In genomic region chr1:45551684-45552083, GRCh38 we compare ENCODE assay signal across 8 cellular contexts. TPM values are rescaled to one million over a fixed set of nuclear protein-coding genes. Genes with fewer than 3 reads are reported as not detected.
DNase-seq lines count a peak whose midpoint lies in the region; FAIRE-seq and TF ChIP-seq lines count a peak whose summit lies in the region.

No MANE protein-coding gene starts in this region.

- intact Hi-C loops in OCI-LY7 (cut with micrococcal nuclease; ENCODE audit: unreplicated experiment) (loop anchor here (2.0 kb wide), 1 partner anchor 31 kb away; the partner anchor contains the start of gene PRDX1), endothelial cell of umbilical vein (cut with micrococcal nuclease) (loop anchor here (1.0 kb wide), 2 partner anchors 32 to 51 kb away; partner anchors contain the start of genes CCDC163 and MMACHC)

- POLR2A ChIA-PET in CD8-positive, alpha-beta memory T cell (lab: Charles Lee), result interaction anchor here (1.7 kb wide), 3 partner anchors 30 to 52 kb away, joined by 6 to 13 read pairs (median 8); partner anchors contain the start of genes CCDC163, MMACHC, NASP and PRDX1
- POLR2A ChIA-PET in OCI-LY7 (lab: Charles Lee) (interaction anchor here (0.6 to 1.7 kb wide), 11 partner anchors 7 to 51 kb away, joined by 3 to 11 read pairs (median 5); partner anchors contain the start of genes MMACHC, NASP and PRDX1), endothelial cell of umbilical vein (lab: Charles Lee) (interaction anchor here (1.0 to 4.9 kb wide), 3 partner anchors 30 to 33 kb away, joined by 3 to 52 read pairs (median 5); partner anchors contain the start of gene PRDX1)

- peaks cover 3% of the 10 kb centered on the region for H3K36me3 ChIP-seq in CD8-positive, alpha-beta memory T cell (ENCODE audit: insufficient read depth, low read length)
- H3K36me3 ChIP-seq in OCI-LY7 (ENCODE audit: insufficient read depth, low read length) (peaks cover 38% of the 10 kb centered on the region), endothelial cell of umbilical vein (ENCODE audit: control insufficient read depth in 2 of 2, extremely low read depth in 1 of 2, insufficient read depth in 2 of 2, low read length in 2 of 2) (peaks cover 0 to 4% of the 10 kb centered on the region in 2 experiments), neutrophil (peaks cover 5% of the 10 kb centered on the region)

- H3K4me3 ChIP-seq in CD8-positive, alpha-beta memory T cell (ENCODE audit: low read length), result peak overlapping the region; percentile 91
- H3K4me3 ChIP-seq in OCI-LY7 (ENCODE audit: low read depth, low read length, poor library complexity, severe bottlenecking) (peak overlapping the region; percentile 86), endothelial cell of umbilical vein (replicated peaks in 1 of 3; ENCODE audit: insufficient read depth in 1 of 3, low read depth in 1 of 3, low read length in 3 of 3) (peak overlapping the region; percentile 57 to 93 (median 80)), neutrophil (ENCODE audit: low read depth in 1 of 2, low read length in 1 of 2) (peak overlapping the region; percentile 76 to 82)

- H3K27me3 ChIP-seq in CD8-positive, alpha-beta memory T cell (ENCODE audit: insufficient read depth, low read length, poor library complexity, severe bottlenecking), result no peaks in the 10 kb centered on the region
- no peaks in the 10 kb centered on the region for H3K27me3 ChIP-seq in endothelial cell of umbilical vein (ENCODE audit: control insufficient read depth in 2 of 2, insufficient read depth in 2 of 2, low read length in 2 of 2)
- H3K27me3 ChIP-seq in neutrophil, result peaks cover 10% of the 10 kb centered on the region

- no peaks in the 10 kb centered on the region for H3K9me3 ChIP-seq in CD8-positive, alpha-beta memory T cell (ENCODE audit: low read length)
- H3K9me3 ChIP-seq in OCI-LY7 (ENCODE audit: low read length) (no peaks in the 10 kb centered on the region), endothelial cell of umbilical vein (replicated peaks; ENCODE audit: control insufficient read depth, insufficient read depth, low read length) (no peaks in the 10 kb centered on the region), neutrophil (no peaks in the 10 kb centered on the region)

- no peaks in the 10 kb centered on the region for H3K9me3 Mint-ChIP-seq in CD8-positive, alpha-beta memory T cell

- no peaks in the 10 kb centered on the region for H3K9me2 ChIP-seq in OCI-LY7 (ENCODE audit: insufficient read depth, low read length)

- H3K27ac Mint-ChIP-seq in CD8-positive, alpha-beta memory T cell, result peak overlapping the region in 7 of 8 donors; percentile 91 to 99 (median 97)

- peaks cover 22% of the 10 kb centered on the region for H3K79me2 ChIP-seq in OCI-LY7 (ENCODE audit: insufficient read depth, low read depth, low read length)
- H3K79me2 ChIP-seq in endothelial cell of umbilical vein (ENCODE audit: control insufficient read depth, insufficient read depth, low read length), result peaks cover 27% of the 10 kb centered on the region

- peak overlapping the region; percentile 86 for H3K27ac ChIP-seq in CD8-positive, alpha-beta memory T cell (ENCODE audit: low read depth, low read length)
- peak overlapping the region; percentile 46 for H3K27ac ChIP-seq in OCI-LY7 (ENCODE audit: low read depth, low read length, poor library complexity, severe bottlenecking)
- H3K27ac ChIP-seq in endothelial cell of umbilical vein (ENCODE audit: insufficient read depth, low read depth, low read length), result no peak overlapping the region
- peak overlapping the region; percentile 87 for H3K27ac ChIP-seq in neutrophil

- H3K4me1 Mint-ChIP-seq in CD8-positive, alpha-beta memory T cell, result peaks cover 25% of the 10 kb centered on the region in 3 donors

- BruUV-seq in OCI-LY7 (replicated peaks; lab: Mats Ljungman, UMichigan) (no TSS peak), endothelial cell of umbilical vein (replicated peaks; lab: Mats Ljungman, UMichigan) (no TSS peak)

- peak overlapping the region; percentile 98 for H3K4me2 ChIP-seq in OCI-LY7 (ENCODE audit: low read length)
- H3K4me2 ChIP-seq in endothelial cell of umbilical vein (ENCODE audit: insufficient read depth, low read length), result peak overlapping the region; percentile 95

- TF ChIP-seq POLR2A in endothelial cell of umbilical vein (IDR thresholded peaks at IDR 0.05; ENCODE audit: low read depth, low read length), result no peak

- H2AFZ ChIP-seq in OCI-LY7 (ENCODE audit: low read length) (peak overlapping the region; percentile 62; the same call in 1 of the 2 replicates), endothelial cell of umbilical vein (ENCODE audit: low read depth, low read length) (no peak overlapping the region)

- DNase-seq in CD8-positive, alpha-beta memory T cell, result no peak
- DNase-seq in OCI-LY7 (ENCODE audit: low spot score) (no peak), endothelial cell of umbilical vein (ENCODE audit: low read depth, low spot score) (no peak), D341Med (ENCODE audit: low spot score) (no peak), NOMO-1 treated with DMSO at 0.1 percent for 48 hours (lab: John Stamatoyannopoulos, UW; ENCODE audit: unreplicated experiment) (no peak), islet precursor cell (no peak), GM10266 (ENCODE audit: extremely low spot score) (no peak)

- H3K9me1 ChIP-seq in endothelial cell of umbilical vein (replicated peaks; ENCODE audit: control insufficient read depth, extremely low read depth, insufficient read depth, low read length), result no peaks in the 10 kb centered on the region

- peak overlapping the region; percentile 66 for H3K9ac ChIP-seq in endothelial cell of umbilical vein (replicated peaks; ENCODE audit: extremely low read depth, insufficient read depth, low read length)

- H3K4me1 ChIP-seq in CD8-positive, alpha-beta memory T cell (ENCODE audit: insufficient read depth, low read length), result peaks cover 20% of the 10 kb centered on the region
- H3K4me1 ChIP-seq in OCI-LY7 (ENCODE audit: insufficient read depth, low read length, poor library complexity, severe bottlenecking) (peaks cover 21% of the 10 kb centered on the region), endothelial cell of umbilical vein (ENCODE audit: control insufficient read depth, extremely low read depth, insufficient read depth, low read length) (peaks cover 13% of the 10 kb centered on the region), neutrophil (ENCODE audit: control insufficient read depth in 1 of 2, insufficient read depth in 1 of 2, low read depth in 1 of 2, low read length in 1 of 2) (peaks cover 19 to 21% of the 10 kb centered on the region in 2 experiments)

- H3K4me3 Mint-ChIP-seq in CD8-positive, alpha-beta memory T cell, result peak overlapping the region; percentile 93 to 99 (median 97)

- dilution Hi-C loops in endothelial cell of umbilical vein (cut with MboI; ENCODE audit: extremely low pct_ligation_motif_present, low sequenced_read_pairs), result no loop called here

- no peak for FAIRE-seq in endothelial cell of umbilical vein (lab: Jason Lieb, UNC)

- H3K36me3 Mint-ChIP-seq in CD8-positive, alpha-beta memory T cell, result peaks cover 0 to 17% (median 3%) of the 10 kb centered on the region in 3 donors

- peaks cover 6% of the 10 kb centered on the region; the same call in 1 of the 2 replicates for H4K20me1 ChIP-seq in OCI-LY7 (ENCODE audit: insufficient read depth, low read length)
- H4K20me1 ChIP-seq in endothelial cell of umbilical vein (replicated peaks; ENCODE audit: control insufficient read depth, extremely low read depth, insufficient read depth, low read length), result no peaks in the 10 kb centered on the region

- TF ChIP-seq CTCF in OCI-LY7 (conservative IDR thresholded peaks at IDR 0.05; ENCODE audit: low read length), result no peak
- TF ChIP-seq CTCF in endothelial cell of umbilical vein (IDR thresholded peaks at IDR 0.05; ENCODE audit: extremely low read depth in 1 of 2, insufficient read depth in 1 of 2, low read depth in 1 of 2, low read length in 2 of 2), result no peak
- TF ChIP-seq CTCF in neutrophil (IDR thresholded peaks at IDR 0.05), result no peak
- no peak for TF ChIP-seq CTCF in GM10266 (IDR thresholded peaks at IDR 0.05; ENCODE audit: control insufficient read depth, insufficient read depth, low read depth, missing control alignments)

- no peaks in the 10 kb centered on the region for H3K27me3 Mint-ChIP-seq in CD8-positive, alpha-beta memory T cell

- CTCF ChIA-PET in CD8-positive, alpha-beta memory T cell (lab: Charles Lee), result interaction anchor here (1.2 to 1.9 kb wide), 3 partner anchors 18 to 34 kb away, joined by 3 to 7 read pairs (median 3); no protein-coding TSS in a partner anchor
- CTCF ChIA-PET in OCI-LY7 (lab: Charles Lee; ENCODE audit: unreplicated experiment), result interaction anchor here (1.0 kb wide), 1 partner anchor 8 kb away, joined by 3 read pairs; no protein-coding TSS in a partner anchor
- CTCF ChIA-PET in endothelial cell of umbilical vein (lab: Charles Lee), result interaction anchor here (1.2 to 2.1 kb wide), 7 partner anchors 9 to 41 kb away, joined by 3 to 18 read pairs (median 5); partner anchors contain the start of gene PRDX1

RNA-seq across cellular contexts. Expression of gene AKR1A1, which starts 1.1 kb away (rescaled TPM):
- 100 to 1,000 TPM; 204 to 217 TPM for total RNA-seq in CD8-positive, alpha-beta memory T cell
- polyA plus RNA-seq in CD8-positive, alpha-beta memory T cell, result 98.3 TPM
- 110 and 142 TPM in 2 replicates for total RNA-seq in OCI-LY7 (2014; rRNA removed; shearing (Covaris generic))
- total RNA-seq in OCI-LY7 (2022) (141 and 152 TPM in 2 replicates), endothelial cell of umbilical vein (166 and 172 TPM in 2 replicates)
- 216 and 227 TPM in 2 replicates for polyA plus RNA-seq in endothelial cell of umbilical vein
- polyA plus RNA-seq in endothelial cell of umbilical vein (2011; cell fraction: cytosol; rRNA removed), result 211 and 221 TPM in 2 replicates
- polyA plus RNA-seq in endothelial cell of umbilical vein (2011; cell fraction: nucleus; rRNA removed), result 187 and 203 TPM in 2 replicates
- polyA plus RNA-seq in endothelial cell of umbilical vein (2012), result 109 and 119 TPM in 2 replicates
- 183 and 200 TPM in 2 replicates for polyA minus RNA-seq in endothelial cell of umbilical vein
- polyA minus RNA-seq in endothelial cell of umbilical vein (2011; cell fraction: cytosol; rRNA and poly(A)+ RNA removed), result 71.2 TPM
- 47.4 and 57.1 TPM in 2 replicates for polyA minus RNA-seq in endothelial cell of umbilical vein (2011; cell fraction: nucleus; rRNA and poly(A)+ RNA removed)

RNA-seq across cellular contexts. Expression of gene PRDX1, which starts 30.0 kb away (rescaled TPM):
- total RNA-seq in CD8-positive, alpha-beta memory T cell, result 100 to 1,000 TPM; 784 to 849 TPM
- polyA plus RNA-seq in CD8-positive, alpha-beta memory T cell, result 261 TPM
- 725 and 814 TPM in 2 replicates for total RNA-seq in OCI-LY7 (2014; rRNA removed; shearing (Covaris generic))
- total RNA-seq in OCI-LY7 (2022) (851 and 938 TPM in 2 replicates), endothelial cell of umbilical vein (681 and 685 TPM in 2 replicates)
- polyA plus RNA-seq in endothelial cell of umbilical vein, result 500 and 622 TPM in 2 replicates
- polyA plus RNA-seq in endothelial cell of umbilical vein (2011; cell fraction: cytosol; rRNA removed), result 609 and 648 TPM in 2 replicates
- polyA plus RNA-seq in endothelial cell of umbilical vein (2011; cell fraction: nucleus; rRNA removed), result 266 and 322 TPM in 2 replicates
- 755 and 1,222 TPM in 2 replicates for polyA plus RNA-seq in endothelial cell of umbilical vein (2012)
- polyA minus RNA-seq in endothelial cell of umbilical vein, result 370 and 390 TPM in 2 replicates
- 392 TPM for polyA minus RNA-seq in endothelial cell of umbilical vein (2011; cell fraction: cytosol; rRNA and poly(A)+ RNA removed)
- polyA minus RNA-seq in endothelial cell of umbilical vein (2011; cell fraction: nucleus; rRNA and poly(A)+ RNA removed), result 79.7 and 90.1 TPM in 2 replicates

RNA-seq across cellular contexts. Expression of gene NASP, which starts 32.2 kb away (rescaled TPM):
- 100 to 1,000 TPM; 212 to 219 TPM for total RNA-seq in CD8-positive, alpha-beta memory T cell
- polyA plus RNA-seq in CD8-positive, alpha-beta memory T cell, result 79.9 TPM
- total RNA-seq in OCI-LY7 (2014; rRNA removed; shearing (Covaris generic)), result 210 and 267 TPM in 2 replicates
- 373 and 394 TPM in 2 replicates for total RNA-seq in OCI-LY7 (2022)
- total RNA-seq in endothelial cell of umbilical vein, result 149 and 157 TPM in 2 replicates
- 59.7 and 101 TPM in 2 replicates for polyA plus RNA-seq in endothelial cell of umbilical vein
- polyA plus RNA-seq in endothelial cell of umbilical vein (2011; cell fraction: cytosol; rRNA removed), result 153 and 176 TPM in 2 replicates
- 170 and 225 TPM in 2 replicates for polyA plus RNA-seq in endothelial cell of umbilical vein (2011; cell fraction: nucleus; rRNA removed)
- 83.6 and 135 TPM in 2 replicates for polyA plus RNA-seq in endothelial cell of umbilical vein (2012)
- 69.5 and 70.4 TPM in 2 replicates for polyA minus RNA-seq in endothelial cell of umbilical vein
- 128 TPM for polyA minus RNA-seq in endothelial cell of umbilical vein (2011; cell fraction: cytosol; rRNA and poly(A)+ RNA removed)
- polyA minus RNA-seq in endothelial cell of umbilical vein (2011; cell fraction: nucleus; rRNA and poly(A)+ RNA removed), result 68.0 and 86.0 TPM in 2 replicates

RNA-seq across cellular contexts. Expression of gene MMACHC, which starts 51.6 kb away (rescaled TPM):
- 1 to 10 TPM; 6.6 to 7.2 TPM for total RNA-seq in CD8-positive, alpha-beta memory T cell
- polyA plus RNA-seq in CD8-positive, alpha-beta memory T cell, result 0.64 TPM
- total RNA-seq in OCI-LY7 (2014; rRNA removed; shearing (Covaris generic)), result 7.6 and 8.1 TPM in 2 replicates
- total RNA-seq in OCI-LY7 (2022) (13.3 and 15.9 TPM in 2 replicates), endothelial cell of umbilical vein (6.0 and 6.9 TPM in 2 replicates)
- 4.6 and 4.7 TPM in 2 replicates for polyA plus RNA-seq in endothelial cell of umbilical vein
- polyA plus RNA-seq in endothelial cell of umbilical vein (2011; cell fraction: cytosol; rRNA removed), result 3.0 and 3.1 TPM in 2 replicates
- polyA plus RNA-seq in endothelial cell of umbilical vein (2011; cell fraction: nucleus; rRNA removed), result 1.3 and 2.1 TPM in 2 replicates
- polyA plus RNA-seq in endothelial cell of umbilical vein (2012), result 3.2 and 3.4 TPM in 2 replicates
- 6.5 and 10.5 TPM in 2 replicates for polyA minus RNA-seq in endothelial cell of umbilical vein
- 12.4 TPM for polyA minus RNA-seq in endothelial cell of umbilical vein (2011; cell fraction: cytosol; rRNA and poly(A)+ RNA removed)
- polyA minus RNA-seq in endothelial cell of umbilical vein (2011; cell fraction: nucleus; rRNA and poly(A)+ RNA removed), result 0.82 and 1.5 TPM in 2 replicates

RNA-seq across cellular contexts. Expression of gene CCDC163, which starts 51.8 kb away (rescaled TPM):
- 1 to 10 TPM; 6.1 to 6.6 TPM for total RNA-seq in CD8-positive, alpha-beta memory T cell
- polyA plus RNA-seq in CD8-positive, alpha-beta memory T cell, result 7.7 TPM
- 2.9 and 7.4 TPM in 2 replicates for total RNA-seq in OCI-LY7 (2014; rRNA removed; shearing (Covaris generic))
- 17.2 and 21.1 TPM in 2 replicates for total RNA-seq in OCI-LY7 (2022)
- total RNA-seq in endothelial cell of umbilical vein, result 2.0 and 2.6 TPM in 2 replicates
- polyA plus RNA-seq in endothelial cell of umbilical vein, result 2.3 and 2.7 TPM in 2 replicates
- 1.8 and 2.0 TPM in 2 replicates for polyA plus RNA-seq in endothelial cell of umbilical vein (2011; cell fraction: cytosol; rRNA removed)
- polyA plus RNA-seq in endothelial cell of umbilical vein (2011; cell fraction: nucleus; rRNA removed), result 0.84 and 1.3 TPM in 2 replicates
- 1.7 and 2.3 TPM in 2 replicates for polyA plus RNA-seq in endothelial cell of umbilical vein (2012)
- polyA minus RNA-seq in endothelial cell of umbilical vein, result 2.1 and 2.9 TPM in 2 replicates
- 2.9 TPM for polyA minus RNA-seq in endothelial cell of umbilical vein (2011; cell fraction: cytosol; rRNA and poly(A)+ RNA removed)
- 0.77 and 1.3 TPM in 2 replicates for polyA minus RNA-seq in endothelial cell of umbilical vein (2011; cell fraction: nucleus; rRNA and poly(A)+ RNA removed)
